ENCODE assay signal across 20 cellular contexts in genomic region chr18:58852629-58853028, GRCh38.
"Had no signal": no experiment of that assay in that cellular context is flagged by ENCODE, and none has a peak within 500 bp of the region (broad histone marks: within the 10 kb centered on the region; RNA-seq: fewer than 3 reads in every experiment).

No MANE protein-coding gene starts in this region.

- DNase-seq: dermis blood vessel endothelial cell; dorsolateral prefrontal cortex; effector CD4-positive, alpha-beta T cell; effector memory CD4-positive, alpha-beta T cell; foreskin keratinocyte; heart left ventricle; hippocampal formation; left cardiac atrium; left lung; left ventricle myocardium superior; lower lobe of right lung; mesenchymal stem cell; midbrain had no signal

- H3K36me3 ChIP-seq: esophagus muscularis mucosa, gastroesophageal sphincter, heart left ventricle, left lung, lower lobe of right lung had no signal

- H3K4me3 ChIP-seq: coronary artery, dorsolateral prefrontal cortex, esophagus muscularis mucosa, gastroesophageal sphincter, heart left ventricle, left lung, lower lobe of right lung had no signal

- FAIRE-seq: colon, frontal cortex, islet of Langerhans, keratinocyte had no signal

- H3K27ac ChIP-seq: coronary artery, dorsolateral prefrontal cortex, esophagus muscularis mucosa, foreskin keratinocyte, gastroesophageal sphincter, heart left ventricle, left lung, lower lobe of right lung had no signal

- H3K27me3 ChIP-seq: dorsolateral prefrontal cortex, foreskin keratinocyte, heart left ventricle had no signal

- H3K4me1 ChIP-seq: left lung had no signal

- H3K9me3 ChIP-seq: esophagus muscularis mucosa, gastroesophageal sphincter, heart left ventricle, left lung, lower lobe of right lung had no signal

- ATAC-seq: foreskin keratinocyte, gastroesophageal sphincter, heart left ventricle, left cardiac atrium, left lung, left ventricle myocardium superior, lower lobe of right lung had no signal
